In the genomic region with DNA sequence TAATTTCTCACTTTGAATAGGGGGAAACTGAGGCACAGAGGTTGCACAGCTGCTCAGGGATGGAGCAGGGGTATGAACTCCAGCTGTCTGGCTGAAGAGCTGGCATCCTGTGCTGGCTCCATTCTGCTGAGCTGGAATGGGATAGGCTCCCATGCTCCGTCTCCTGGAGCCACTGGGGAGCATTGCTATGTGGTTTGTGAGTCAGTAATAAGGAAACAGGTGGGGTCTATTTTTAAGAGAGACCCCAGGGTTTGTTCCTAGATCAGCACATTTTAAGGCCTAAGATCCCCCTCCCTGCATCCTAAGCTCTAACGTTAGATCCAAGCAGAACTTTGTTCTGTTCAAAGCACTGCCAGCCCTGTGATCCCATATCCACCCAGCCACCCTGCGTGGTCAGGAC, we compare ENCODE assay signal across 25 cellular contexts.
"Had no signal": no experiment of that assay in that cellular context is flagged by ENCODE, and none has a peak within 500 bp of the region (broad histone marks: within the 10 kb centered on the region; RNA-seq: fewer than 3 reads in every experiment).

No MANE protein-coding gene starts in this region.

- H3K4me3 ChIP-seq: coronary artery, dorsolateral prefrontal cortex had no signal

- DNase-seq: activated B cell treated with CpG ODN at 0.5 μM for 24 hours; activated CD4-positive, alpha-beta T cell treated with anti-CD3 and anti-CD28 coated beads for 48 hours; activated CD4-positive, alpha-beta T cell treated with anti-CD3 and anti-CD28 coated beads, Interleukin-2, amount 50 U/mL, for 1 hour; activated CD4-positive, alpha-beta T cell treated with anti-CD3 and anti-CD28 coated beads, Interleukin-2, amount 50 U/mL, for 48 hours; activated CD8-positive, alpha-beta memory T cell treated with anti-CD3 and anti-CD28 coated beads for 24 hours; activated CD8-positive, alpha-beta T cell treated with anti-CD3 and anti-CD28 coated beads for 36 hours; activated effector memory CD4-positive, alpha-beta T cell treated with Interleukin-2 at 50 U/mL for 16 hours; activated gamma-delta T cell treated with Interleukin-2 at 50 U/mL for 16 hours; activated naive CD4-positive, alpha-beta T cell treated with anti-CD3 and anti-CD28 coated beads, Interleukin-2, amount 50 U/mL, for 16 hours; activated naive CD4-positive, alpha-beta T cell treated with Interleukin-2 at 50 U/mL for 16 hours; activated T-cell treated with anti-CD3 and anti-CD28 coated beads, Interleukin-2, amount 50 U/mL, for 4 hours; amniotic stem cell; anterior cingulate cortex; brain microvascular endothelial cell; dorsolateral prefrontal cortex; effector memory CD4-positive, alpha-beta T cell; endodermal cell; foreskin fibroblast; head of caudate nucleus; T-helper 2 cell had no signal

- H3K27ac ChIP-seq: brain microvascular endothelial cell, coronary artery, dorsolateral prefrontal cortex, VCaP had no signal

- H3K36me3 ChIP-seq: brain microvascular endothelial cell had no signal

- ATAC-seq: activated CD4-positive, CD25-positive, alpha-beta regulatory T cell treated with anti-CD3 and anti-CD28 coated beads, Interleukin-2, amount 50 U/mL, for 24 hours; activated CD8-positive, alpha-beta T cell treated with anti-CD3 and anti-CD28 coated beads for 36 hours; activated T-cell treated with anti-CD3 and anti-CD28 coated beads, Interleukin-2, amount 50 U/mL, for 4 hours; activated T-helper 17 cell treated with anti-CD3 and anti-CD28 coated beads, Interleukin-2, amount 50 U/mL, for 72 hours; esophagus mucosa had no signal

- H3K27me3 ChIP-seq: brain microvascular endothelial cell, dorsolateral prefrontal cortex had no signal
